ENCODE assay signal across 16 cellular contexts in the genomic region with DNA sequence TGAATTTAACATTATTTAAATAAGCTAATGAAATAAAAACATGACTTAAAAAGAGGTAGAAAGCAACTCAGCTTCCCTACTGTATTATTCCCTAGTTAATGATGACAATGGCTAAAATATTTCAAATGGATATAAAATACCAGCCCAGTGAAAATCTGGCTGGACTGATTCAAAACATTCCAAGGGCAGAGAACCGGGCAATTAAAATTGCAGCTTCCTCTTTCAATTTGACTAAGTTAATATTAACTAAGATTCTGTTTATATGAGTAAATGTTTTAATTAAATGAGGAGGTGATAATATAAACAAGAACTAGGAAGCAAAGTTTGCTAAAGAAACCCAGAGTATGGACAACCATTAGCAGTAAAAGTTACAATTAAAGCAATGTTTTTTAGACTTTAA.
"Had no signal": no experiment of that assay in that cellular context is flagged by ENCODE, and none has a peak within 500 bp of the region (broad histone marks: within the 10 kb centered on the region; RNA-seq: fewer than 3 reads in every experiment).

No MANE protein-coding gene starts in this region.

- H3K36me3 Mint-ChIP-seq: immature natural killer cell, naive B cell had no signal

- FAIRE-seq: keratinocyte, urothelium cell line had no signal

- H3K27ac ChIP-seq: dorsolateral prefrontal cortex, gastrocnemius medialis had no signal

- H3K27me3 Mint-ChIP-seq: type B pancreatic cell had no signal

- H3K4me1 ChIP-seq: gastrocnemius medialis had no signal

- H3K27ac Mint-ChIP-seq: immature natural killer cell, naive B cell, nephron progenitor cell, type B pancreatic cell had no signal

- H3K4me3 Mint-ChIP-seq: immature natural killer cell, naive B cell, nephron progenitor cell, type B pancreatic cell had no signal

- H3K9me3 ChIP-seq: gastrocnemius medialis had no signal

- ATAC-seq: esophagus mucosa, gastrocnemius medialis, right cardiac atrium had no signal

- H3K9me3 Mint-ChIP-seq: immature natural killer cell, naive B cell, nephron progenitor cell, type B pancreatic cell had no signal

- DNase-seq: cortex of kidney; dorsolateral prefrontal cortex; effector CD8-positive, alpha-beta T cell; gastrocnemius medialis; immature natural killer cell; mesendoderm; naive B cell; nephron progenitor cell; right cardiac atrium; stimulated activated CD4-positive, alpha-beta T cell treated with anti-CD3 and anti-CD28 coated beads, Interleukin-2, amount 100 ng/mL, for 48 hours; stimulated activated naive CD4-positive, alpha-beta T cell treated with Interleukin-2 at 50 U/mL for 16 hours had no signal

- H3K4me1 Mint-ChIP-seq: immature natural killer cell, naive B cell had no signal

- H3K4me3 ChIP-seq: dorsolateral prefrontal cortex, gastrocnemius medialis, smooth muscle cell had no signal
